Comparison of ENCODE assay signal across 1 cellular context in genomic region chr7:6531492-6532279, GRCh38.
TF ChIP-seq lines count a peak whose summit lies in the region.

No MANE protein-coding gene starts in this region.

TF ChIP-seq in H1, 55 proteins besides CTCF, POLR2A, EP300 and RAD21:
- TF ChIP-seq SIN3A (conservative IDR thresholded peaks at IDR 0.05 in 1 of 2, IDR thresholded peaks at IDR 0.05 in 1 of 2; ENCODE audit: low read depth in 1 of 2, low read length in 2 of 2) = no peak
- peak; percentile 13 for TF ChIP-seq EZH2 (IDR thresholded peaks at IDR 0.05; ENCODE audit: low read depth, low read length, severe bottlenecking)
- TF ChIP-seq RNF2 (IDR thresholded peaks at IDR 0.05; ENCODE audit: borderline replicate concordance, low read depth, low read length, missing control alignments, poor library complexity, severe bottlenecking) = peak; percentile 12
- TF ChIP-seq ASH2L (IDR thresholded peaks at IDR 0.05; ENCODE audit: low read length) = peak; percentile 19
- no peak for TF ChIP-seq RBBP5 (IDR thresholded peaks at IDR 0.05; ENCODE audit: borderline replicate concordance, low read depth, low read length)
TF ChIP-seq in H1: peak in this region for 3.
